14 cellular contexts compared by ENCODE assay signal in the genomic region with DNA sequence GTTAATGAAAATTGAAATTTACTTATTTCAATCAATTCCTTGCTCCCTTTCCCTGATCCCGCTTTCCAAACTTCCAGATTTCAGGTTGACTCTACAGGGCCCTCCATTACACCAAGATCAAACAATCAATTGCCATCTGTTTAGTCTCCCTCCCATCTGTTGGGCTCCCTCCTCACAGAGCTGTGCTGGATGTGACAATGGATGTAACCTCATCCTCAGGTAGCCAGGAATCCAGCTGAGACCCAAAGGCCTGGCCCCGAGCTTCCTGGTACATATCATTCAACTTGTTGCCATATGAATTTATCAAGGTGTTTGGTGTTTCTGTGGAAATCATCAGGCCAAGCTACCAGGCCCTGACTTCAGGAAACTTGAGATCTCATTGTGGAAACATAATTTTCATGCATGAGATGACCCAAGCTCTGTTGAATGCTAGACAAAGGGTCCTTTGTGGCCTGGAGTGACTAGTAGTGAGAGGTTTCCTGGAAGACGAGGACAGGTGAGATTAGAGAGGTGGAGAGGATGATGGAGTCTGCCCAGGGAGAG.
"Had no signal": no experiment of that assay in that cellular context is flagged by ENCODE, and none has a peak within 500 bp of the region (broad histone marks: within the 10 kb centered on the region; RNA-seq: fewer than 3 reads in every experiment).

No MANE protein-coding gene starts in this region.

- DNase-seq: activated CD4-positive, alpha-beta T cell treated with anti-CD3 and anti-CD28 coated beads for 36 hours; activated CD8-positive, alpha-beta memory T cell treated with anti-CD3 and anti-CD28 coated beads, Interleukin-2, amount 50 U/mL, for 4 hours; activated CD8-positive, alpha-beta T cell treated with anti-CD3 and anti-CD28 coated beads for 36 hours; activated gamma-delta T cell treated with Interleukin-2 at 50 U/mL for 16 hours; activated naive CD8-positive, alpha-beta T cell treated with anti-CD3 and anti-CD28 coated beads for 36 hours; activated T-cell treated with anti-CD3 and anti-CD28 coated beads, Interleukin-2, amount 50 U/mL, for 72 hours; left lung; pancreas; stimulated activated CD4-positive, alpha-beta T cell treated with anti-CD3 and anti-CD28 coated beads, Interleukin-15, amount 100 ng/mL, for 24 hours; stimulated activated CD4-positive, alpha-beta T cell treated with anti-CD3 and anti-CD28 coated beads, Interleukin-4, amount 100 ng/mL, for 24 hours; T-helper 9 cell had no signal

- H3K36me3 ChIP-seq: left lung, neural progenitor cell, pancreas, thoracic aorta had no signal

- H3K27ac Mint-ChIP-seq: activated CD4-positive, alpha-beta T cell treated with anti-CD3 and anti-CD28 coated beads for 36 hours; activated CD8-positive, alpha-beta T cell treated with anti-CD3 and anti-CD28 coated beads for 36 hours; activated naive CD8-positive, alpha-beta T cell treated with anti-CD3 and anti-CD28 coated beads for 36 hours; activated T-cell treated with anti-CD3 and anti-CD28 coated beads, Interleukin-2, amount 50 U/mL, for 72 hours; neural progenitor cell; stimulated activated naive CD8-positive, alpha-beta T cell treated with anti-CD3 and anti-CD28 coated beads, Interleukin-15, Interleukin-2, amounts not matched to agents 100 ng/mL and 50 ng/mL, for 24 hours had no signal

- H3K4me3 ChIP-seq: left lung, neural progenitor cell, pancreas, thoracic aorta had no signal

- H3K27me3 Mint-ChIP-seq: activated CD8-positive, alpha-beta T cell treated with anti-CD3 and anti-CD28 coated beads for 36 hours; activated naive CD8-positive, alpha-beta T cell treated with anti-CD3 and anti-CD28 coated beads for 36 hours; stimulated activated naive CD8-positive, alpha-beta T cell treated with anti-CD3 and anti-CD28 coated beads, Interleukin-15, Interleukin-2, amounts not matched to agents 100 ng/mL and 50 ng/mL, for 24 hours had no signal

- H3K4me3 Mint-ChIP-seq: activated CD4-positive, alpha-beta T cell treated with anti-CD3 and anti-CD28 coated beads for 36 hours; activated CD8-positive, alpha-beta T cell treated with anti-CD3 and anti-CD28 coated beads for 36 hours; activated naive CD8-positive, alpha-beta T cell treated with anti-CD3 and anti-CD28 coated beads for 36 hours; activated T-cell treated with anti-CD3 and anti-CD28 coated beads, Interleukin-2, amount 50 U/mL, for 72 hours; neural progenitor cell; stimulated activated naive CD8-positive, alpha-beta T cell treated with anti-CD3 and anti-CD28 coated beads, Interleukin-15, Interleukin-2, amounts not matched to agents 100 ng/mL and 50 ng/mL, for 24 hours had no signal

- H3K9me3 ChIP-seq: left lung, pancreas, thoracic aorta had no signal

- H3K27ac ChIP-seq: left lung, neural progenitor cell, pancreas, thoracic aorta had no signal

- ATAC-seq: activated CD4-positive, alpha-beta T cell treated with anti-CD3 and anti-CD28 coated beads for 36 hours; activated CD8-positive, alpha-beta T cell treated with anti-CD3 and anti-CD28 coated beads for 36 hours; activated T-cell treated with anti-CD3 and anti-CD28 coated beads, Interleukin-2, amount 50 U/mL, for 72 hours; left lung; pancreas had no signal

- H3K27me3 ChIP-seq: neural progenitor cell, pancreas had no signal

- H3K4me1 ChIP-seq: left lung, neural progenitor cell, pancreas had no signal

- H3K36me3 Mint-ChIP-seq: activated naive CD8-positive, alpha-beta T cell treated with anti-CD3 and anti-CD28 coated beads for 36 hours; neural progenitor cell had no signal

- H3K4me1 Mint-ChIP-seq: activated CD4-positive, alpha-beta T cell treated with anti-CD3 and anti-CD28 coated beads for 36 hours; activated naive CD8-positive, alpha-beta T cell treated with anti-CD3 and anti-CD28 coated beads for 36 hours; neural progenitor cell had no signal

- H3K9me3 Mint-ChIP-seq: activated CD8-positive, alpha-beta T cell treated with anti-CD3 and anti-CD28 coated beads for 36 hours; activated naive CD8-positive, alpha-beta T cell treated with anti-CD3 and anti-CD28 coated beads for 36 hours; neural progenitor cell; stimulated activated naive CD8-positive, alpha-beta T cell treated with anti-CD3 and anti-CD28 coated beads, Interleukin-15, Interleukin-2, amounts not matched to agents 100 ng/mL and 50 ng/mL, for 24 hours had no signal
